In the genomic region with DNA sequence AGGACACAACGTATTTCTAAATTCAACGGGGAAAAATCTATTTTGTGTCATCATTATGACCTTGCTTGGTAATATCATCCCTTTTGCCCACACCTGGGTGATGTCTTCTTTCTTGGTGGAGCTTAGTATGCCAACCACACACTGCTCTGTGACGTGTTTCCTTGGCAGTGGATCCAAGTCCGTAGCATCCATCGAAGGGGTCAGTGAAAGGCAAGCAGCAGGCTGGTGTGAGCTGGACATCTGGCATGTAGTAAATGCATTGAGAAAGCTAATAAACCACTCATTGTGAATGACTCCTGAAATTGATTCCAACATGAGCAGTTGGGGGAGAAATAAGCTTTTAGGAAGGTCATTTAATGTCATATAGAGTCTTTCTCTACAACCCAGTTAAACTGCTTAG, we compare ENCODE assay signal across 13 cellular contexts.
"Had no signal": no experiment of that assay in that cellular context is flagged by ENCODE, and none has a peak within 500 bp of the region (broad histone marks: within the 10 kb centered on the region; RNA-seq: fewer than 3 reads in every experiment).

No MANE protein-coding gene starts in this region.

- H3K9me3 Mint-ChIP-seq: activated CD4-positive, alpha-beta memory T cell treated with anti-CD3 and anti-CD28 coated beads for 36 hours; activated naive CD8-positive, alpha-beta T cell treated with anti-CD3 and anti-CD28 coated beads for 36 hours had no signal

- ATAC-seq: effector memory CD8-positive, alpha-beta T cell; left lung had no signal

- H3K27me3 Mint-ChIP-seq: activated CD4-positive, alpha-beta memory T cell treated with anti-CD3 and anti-CD28 coated beads for 36 hours; central memory CD8-positive, alpha-beta T cell; effector memory CD8-positive, alpha-beta T cell; memory B cell had no signal

- H3K36me3 ChIP-seq: left lung, thyroid gland had no signal

- DNase-seq: activated CD4-positive, alpha-beta memory T cell treated with anti-CD3 and anti-CD28 coated beads for 36 hours; activated gamma-delta T cell treated with Interleukin-2 at 50 U/mL for 16 hours; activated naive CD8-positive, alpha-beta T cell treated with anti-CD3 and anti-CD28 coated beads for 36 hours; activated T-cell treated with anti-CD3 and anti-CD28 coated beads, Interleukin-2, amount 50 U/mL, for 48 hours; aorta; effector memory CD8-positive, alpha-beta T cell; left lung; T-helper 9 cell; thyroid gland had no signal

- H3K9me3 ChIP-seq: thyroid gland had no signal

- H3K4me3 ChIP-seq: left lung, thyroid gland had no signal

- H3K36me3 Mint-ChIP-seq: activated CD4-positive, alpha-beta memory T cell treated with anti-CD3 and anti-CD28 coated beads for 36 hours; activated naive CD8-positive, alpha-beta T cell treated with anti-CD3 and anti-CD28 coated beads for 36 hours; memory B cell had no signal

- H3K4me1 ChIP-seq: left lung, thyroid gland had no signal

- H3K27me3 ChIP-seq: left lung, thyroid gland had no signal

- H3K4me1 Mint-ChIP-seq: activated naive CD8-positive, alpha-beta T cell treated with anti-CD3 and anti-CD28 coated beads for 36 hours; central memory CD8-positive, alpha-beta T cell; memory B cell; nephron had no signal

- H3K4me3 Mint-ChIP-seq: activated CD4-positive, alpha-beta memory T cell treated with anti-CD3 and anti-CD28 coated beads for 36 hours; activated naive CD8-positive, alpha-beta T cell treated with anti-CD3 and anti-CD28 coated beads for 36 hours; central memory CD8-positive, alpha-beta T cell; effector memory CD8-positive, alpha-beta T cell; memory B cell; nephron had no signal

- H3K27ac ChIP-seq: epithelial cell of prostate, left lung, thyroid gland had no signal

- H3K27ac Mint-ChIP-seq: activated CD4-positive, alpha-beta memory T cell treated with anti-CD3 and anti-CD28 coated beads for 36 hours; activated naive CD8-positive, alpha-beta T cell treated with anti-CD3 and anti-CD28 coated beads for 36 hours; effector memory CD8-positive, alpha-beta T cell; memory B cell; nephron had no signal
